Comparison of ENCODE assay signal across 11 cellular contexts in genomic region chr13:33146843-33147611, GRCh38.
DNase-seq lines count a peak whose midpoint lies in the region; ATAC-seq and TF ChIP-seq lines count a peak whose summit lies in the region.
"Had no signal": no experiment of that assay in that cellular context is flagged by ENCODE, and none has a peak within 500 bp of the region (broad histone marks: within the 10 kb centered on the region; RNA-seq: fewer than 3 reads in every experiment).

No MANE protein-coding gene starts in this region.

- WGBS in thyroid gland, 2 donors, result 86 to 97% methylated on average over 4 of the region's 4 CpGs
- 70 to 77% methylated on average over 4 of the region's 4 CpGs for WGBS in tibial nerve, 2 donors

- no peak for TF ChIP-seq POLR2A in thyroid gland (IDR thresholded peaks at IDR 0.05)
- no peak for TF ChIP-seq POLR2A in tibial nerve (IDR thresholded peaks at IDR 0.05)

- H3K4me1 ChIP-seq in fibroblast of lung (ENCODE audit: control insufficient read depth, extremely low read depth, insufficient read depth, low read length), result no peaks in the 10 kb centered on the region
- H3K4me1 ChIP-seq in thyroid gland, result peaks cover 0 to 12% of the 10 kb centered on the region in 2 donors
- H3K4me1 ChIP-seq in tibial nerve, result peaks cover 0 to 50% (median 7%) of the 10 kb centered on the region in 4 donors

- no peak for TF ChIP-seq EP300 in tibial nerve (IDR thresholded peaks at IDR 0.05)

- no peak overlapping the region for H3K4me2 ChIP-seq in fibroblast of lung (ENCODE audit: extremely low read depth, insufficient read depth, low read length)

- H2AFZ ChIP-seq in fibroblast of lung (ENCODE audit: low read length), result no peak overlapping the region

- H3K4me1 Mint-ChIP-seq in activated T-cell treated with anti-CD3 and anti-CD28 coated beads, Interleukin-2, amount 50 U/mL, for 72 hours (ENCODE audit: low read depth), result peaks cover 17% of the 10 kb centered on the region
- H3K4me1 Mint-ChIP-seq: activated naive CD4-positive, alpha-beta T cell treated with anti-CD3 and anti-CD28 coated beads, Interleukin-2, amount 50 U/mL, for 24 hours had no signal

- H3K9me3 Mint-ChIP-seq in activated T-cell treated with anti-CD3 and anti-CD28 coated beads, Interleukin-2, amount 50 U/mL, for 72 hours, result peaks cover 8 to 10% of the 10 kb centered on the region in 2 donors
- H3K9me3 Mint-ChIP-seq: effector memory CD8-positive, alpha-beta T cell had no signal

- no peaks in the 10 kb centered on the region for H4K20me1 ChIP-seq in fibroblast of lung (ENCODE audit: control insufficient read depth, extremely low read depth, insufficient read depth, low read length)

- H3K36me3 ChIP-seq in fibroblast of lung (ENCODE audit: control insufficient read depth, insufficient read depth, low read length) (peaks cover 5% of the 10 kb centered on the region), thyroid gland (peaks cover 0 to 1% of the 10 kb centered on the region in 2 donors), tibial nerve (peaks cover 0 to 22% (median 0%) of the 10 kb centered on the region in 3 donors)

- no peaks in the 10 kb centered on the region for H3K27me3 ChIP-seq in fibroblast of lung (ENCODE audit: control insufficient read depth, insufficient read depth, low read length)
- no peaks in the 10 kb centered on the region for H3K27me3 ChIP-seq in thyroid gland
- no peaks in the 10 kb centered on the region for H3K27me3 ChIP-seq in tibial nerve

- peaks cover 44% of the 10 kb centered on the region for H3K79me2 ChIP-seq in fibroblast of lung (ENCODE audit: control insufficient read depth, insufficient read depth, low read length)

- H3K27ac Mint-ChIP-seq in activated T-cell treated with anti-CD3 and anti-CD28 coated beads, Interleukin-2, amount 50 U/mL, for 72 hours, result peak overlapping the region; percentile 83
- H3K27ac Mint-ChIP-seq: activated naive CD4-positive, alpha-beta T cell treated with anti-CD3 and anti-CD28 coated beads, Interleukin-2, amount 50 U/mL, for 24 hours; effector memory CD8-positive, alpha-beta T cell had no signal

- TF ChIP-seq CTCF in fibroblast of lung (conservative IDR thresholded peaks at IDR 0.05 in 1 of 2, IDR thresholded peaks at IDR 0.05 in 1 of 2; ENCODE audit: low read depth in 1 of 2, low read length in 2 of 2), result no peak
- TF ChIP-seq CTCF in thyroid gland (IDR thresholded peaks at IDR 0.05), result no peak
- TF ChIP-seq CTCF in tibial nerve (IDR thresholded peaks at IDR 0.05), result no peak

- H3K9me3 ChIP-seq in fibroblast of lung (ENCODE audit: control insufficient read depth, insufficient read depth, low read depth, low read length) (no peaks in the 10 kb centered on the region), thyroid gland (no peaks in the 10 kb centered on the region), tibial nerve (no peaks in the 10 kb centered on the region)

- peak; percentile 82 to 86 for ATAC-seq in activated T-cell treated with anti-CD3 and anti-CD28 coated beads, Interleukin-2, amount 50 U/mL, for 72 hours (replicated peaks in 1 of 2)
- ATAC-seq in GM21390 (IDR thresholded peaks at IDR 0.05; ENCODE audit: unreplicated experiment), result peak; percentile 85
- ATAC-seq in HG03095 (IDR thresholded peaks at IDR 0.05; ENCODE audit: unreplicated experiment), result peak; percentile 86
- ATAC-seq: effector memory CD8-positive, alpha-beta T cell; naive thymus-derived CD4-positive, alpha-beta T cell had no signal

- no peak overlapping the region for H3K9ac ChIP-seq in fibroblast of lung (ENCODE audit: insufficient read depth, low read length)

- H3K27me3 Mint-ChIP-seq in activated T-cell treated with anti-CD3 and anti-CD28 coated beads, Interleukin-2, amount 50 U/mL, for 72 hours (ENCODE audit: low read depth), result peaks cover 62% of the 10 kb centered on the region

- H3K4me3 ChIP-seq in fibroblast of lung (replicated peaks in 1 of 4; ENCODE audit: control extremely low read depth in 1 of 4, insufficient read depth in 1 of 4, low read depth in 3 of 4, low read length in 4 of 4) (no peak overlapping the region), thyroid gland (replicated peaks in 1 of 3) (no peak overlapping the region), tibial nerve (no peak overlapping the region)

- peak overlapping the region; percentile 39 to 71 for H3K4me3 Mint-ChIP-seq in activated T-cell treated with anti-CD3 and anti-CD28 coated beads, Interleukin-2, amount 50 U/mL, for 72 hours
- H3K4me3 Mint-ChIP-seq: activated naive CD4-positive, alpha-beta T cell treated with anti-CD3 and anti-CD28 coated beads, Interleukin-2, amount 50 U/mL, for 24 hours; effector memory CD8-positive, alpha-beta T cell had no signal

- intact Hi-C loops in thyroid gland (cut with DNase I), result no loop called here

- peak overlapping the region; percentile 6 for H3K27ac ChIP-seq in fibroblast of lung (ENCODE audit: insufficient read depth, low read length)
- peak overlapping the region in 1 of 3 donors; percentile 6 for H3K27ac ChIP-seq in thyroid gland
- H3K27ac ChIP-seq in tibial nerve, result no peak overlapping the region

- peak; percentile 35 to 46 for DNase-seq in activated T-cell treated with anti-CD3 and anti-CD28 coated beads, Interleukin-2, amount 50 U/mL, for 72 hours
- no peak for DNase-seq in activated T-cell treated with anti-CD3 and anti-CD28 coated beads, Interleukin-2, amount 50 U/mL, for 48 hours
- DNase-seq in fibroblast of lung (ENCODE audit: low read depth in 2 of 2), result no peak
- DNase-seq in thyroid gland, result no peak
- no peak for DNase-seq in tibial nerve (ENCODE audit: low spot score in 2 of 2)
- DNase-seq in GOT3 (lab: John Stamatoyannopoulos, UW), result no peak
- DNase-seq: effector memory CD8-positive, alpha-beta T cell; naive thymus-derived CD4-positive, alpha-beta T cell had no signal

- H3K36me3 Mint-ChIP-seq in activated T-cell treated with anti-CD3 and anti-CD28 coated beads, Interleukin-2, amount 50 U/mL, for 72 hours (ENCODE audit: insufficient read depth in 2 of 2), result peaks cover 4 to 11% of the 10 kb centered on the region in 2 donors
- H3K36me3 Mint-ChIP-seq: activated naive CD4-positive, alpha-beta T cell treated with anti-CD3 and anti-CD28 coated beads, Interleukin-2, amount 50 U/mL, for 24 hours had no signal

Comparison
In these comparisons a context has a peak if more than half of its experiments do, and no peak if none do; other contexts are left out.
1. DNase-seq: peak in activated T-cell treated with anti-CD3 and anti-CD28 coated beads, Interleukin-2, amount 50 U/mL, for 72 hours (2 of 2); none in activated T-cell treated with anti-CD3 and anti-CD28 coated beads, Interleukin-2, amount 50 U/mL, for 48 hours (0 of 2), fibroblast of lung (0 of 2), thyroid gland (0 of 2), tibial nerve (0 of 2) and GOT3 (single experiment).
2. Peak in every context shown above with its lines, with median percentiles within 50 percentile points of each other: ATAC-seq.